ENCODE assay signal across 18 cellular contexts in the genomic region with DNA sequence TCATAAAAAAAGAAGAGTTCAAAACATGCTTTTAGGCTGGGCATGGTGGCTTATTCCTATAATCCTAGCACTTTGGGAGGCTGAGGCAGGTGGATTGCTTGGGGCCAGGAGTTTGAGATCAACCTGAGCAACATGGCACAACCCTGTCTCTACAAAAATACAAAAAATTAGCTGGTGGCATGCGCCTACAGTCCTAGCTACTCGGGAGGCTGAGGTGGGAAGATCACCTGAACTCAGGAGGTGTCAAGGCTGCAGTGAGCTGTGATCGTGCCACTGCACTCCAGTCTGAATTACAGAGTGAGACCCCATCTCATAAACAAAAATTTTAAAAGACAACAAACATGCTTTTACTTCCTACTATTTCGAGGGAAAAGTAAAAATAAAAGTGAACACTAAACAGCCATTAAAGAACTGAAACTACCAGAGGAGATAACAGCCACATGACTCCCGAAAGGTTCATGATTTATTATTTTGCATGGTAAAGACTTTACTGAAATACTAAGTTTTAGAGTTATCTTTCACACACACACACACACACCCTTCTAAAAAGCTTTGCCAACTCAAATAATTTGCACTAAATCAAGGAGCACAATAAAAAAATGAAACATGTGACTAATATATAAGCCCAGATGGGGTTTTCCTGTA. TPM values are rescaled to one million over a fixed set of nuclear protein-coding genes. Genes with fewer than 3 reads are reported as not detected.
DNase-seq lines count a peak whose midpoint lies in the region; ATAC-seq, FAIRE-seq and TF ChIP-seq lines count a peak whose summit lies in the region.
"Had no signal": no experiment of that assay in that cellular context is flagged by ENCODE, and none has a peak within 500 bp of the region (broad histone marks: within the 10 kb centered on the region; RNA-seq: fewer than 3 reads in every experiment).

No MANE protein-coding gene starts in this region.

- peaks cover 8% of the 10 kb centered on the region for H3K4me1 Mint-ChIP-seq in memory B cell

- DNase-seq in GM10248 (ENCODE audit: extremely low spot score) (peak; percentile 19), memory B cell (ENCODE audit: low spot score in 2 of 2) (no peak), frontal cortex (ENCODE audit: low spot score in 2 of 2) (no peak), NCI-H1092 (lab: John Stamatoyannopoulos, UW) (no peak), NCI-H524 (lab: John Stamatoyannopoulos, UW) (no peak)
- DNase-seq: AML-193; Calu3; CD4-positive, alpha-beta T cell; NCI-H1048; NCI-H1694; NCI-H2107; NCI-H226; NCI-H526 treated with DMSO at 0.1 percent for 48 hours; SK-N-SH had no signal

- no peaks in the 10 kb centered on the region for H3K27me3 Mint-ChIP-seq in memory B cell
- H3K27me3 Mint-ChIP-seq: CD4-positive, alpha-beta T cell had no signal

- peak; percentile 56 for ATAC-seq in GM18498 (IDR thresholded peaks at IDR 0.05; ENCODE audit: unreplicated experiment)
- peak; percentile 45 for ATAC-seq in HG03432 (IDR thresholded peaks at IDR 0.05; ENCODE audit: unreplicated experiment)
- ATAC-seq in memory B cell (ENCODE audit: low read depth): no peak
- ATAC-seq: Panc1, Right ventricle myocardium inferior had no signal

- H3K36me3 Mint-ChIP-seq in memory B cell: peaks cover 17% of the 10 kb centered on the region

- peak overlapping the region; percentile 61 for H3K4me3 Mint-ChIP-seq in memory B cell
- H3K4me3 Mint-ChIP-seq: CD4-positive, alpha-beta T cell had no signal

- no peak for FAIRE-seq in frontal cortex (lab: Jason Lieb, UNC)

- no peak overlapping the region for H3K27ac Mint-ChIP-seq in memory B cell
- H3K27ac Mint-ChIP-seq: CD4-positive, alpha-beta T cell had no signal

- no peaks in the 10 kb centered on the region for H3K9me3 Mint-ChIP-seq in memory B cell
- H3K9me3 Mint-ChIP-seq: CD4-positive, alpha-beta T cell had no signal

- TF ChIP-seq CTCF in GM10248 (IDR thresholded peaks at IDR 0.05; ENCODE audit: control extremely low read depth, extremely low read depth, low read depth, missing control alignments): no peak

- POLR2A ChIA-PET in GM10248 (lab: Yijun Ruan, JAX): interaction anchor here (0.6 kb wide), 1 partner anchor 13 kb away, joined by 5 read pairs; no protein-coding TSS in a partner anchor

- CTCF ChIA-PET in GM10248 (lab: Yijun Ruan, JAX): interaction anchor here (1.2 to 3.4 kb wide), 3 partner anchors 10 to 261 kb away, joined by 3 to 13 read pairs (median 5); no protein-coding TSS in a partner anchor

RNA-seq across cellular contexts. Expression of gene USP1, which starts 48.1 kb away (rescaled TPM):
- total RNA-seq in frontal cortex: 59.5 TPM
